ENCODE assay signal across 24 cellular contexts in the genomic region with DNA sequence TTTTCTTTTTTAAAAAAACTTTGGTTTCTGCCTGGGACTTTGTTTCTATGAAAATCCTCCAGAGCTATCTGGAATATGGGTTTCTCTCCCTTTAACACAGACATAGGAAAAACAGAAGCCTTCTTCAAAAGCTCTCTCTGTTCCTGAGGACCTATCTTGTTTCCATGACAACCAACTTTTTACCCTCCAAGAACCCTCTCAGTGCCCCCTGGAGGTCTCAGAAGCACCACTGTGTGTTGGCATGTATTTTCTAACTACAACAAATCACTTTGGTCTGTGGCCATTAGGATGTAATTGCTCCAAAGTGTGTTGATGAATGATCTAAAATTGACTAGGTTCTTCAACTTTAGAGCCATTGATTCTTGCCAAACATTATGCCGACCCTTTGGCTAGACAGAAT.
A peak's percentile ranks its signal among the peaks of the same experiment; 100 is the strongest.
DNase-seq lines count a peak whose midpoint lies in the region; TF ChIP-seq lines count a peak whose summit lies in the region.
"Had no signal": no experiment of that assay in that cellular context is flagged by ENCODE, and none has a peak within 500 bp of the region (broad histone marks: within the 10 kb centered on the region; RNA-seq: fewer than 3 reads in every experiment).

No MANE protein-coding gene starts in this region.

- H3K4me3 ChIP-seq in GM12865 (ENCODE audit: low read depth, low read length), result no peak overlapping the region
- H3K4me3 ChIP-seq in dorsolateral prefrontal cortex, result no peak overlapping the region
- H3K4me3 ChIP-seq: adrenal gland, prostate gland, SJCRH30, tibial artery had no signal

- in situ Hi-C loops in GM13976 (cut with MboI; ENCODE audit: low sequenced_read_pairs, unreplicated experiment), result no loop called here

- no peak overlapping the region for H3K27ac ChIP-seq in dorsolateral prefrontal cortex
- H3K27ac ChIP-seq: adrenal gland, neutrophil, prostate gland, SJCRH30, tibial artery had no signal

- peak; percentile 0 for DNase-seq in GM12865 (ENCODE audit: low read depth)
- DNase-seq in Kasumi-1 (lab: John Stamatoyannopoulos, UW), result peak; percentile 31 to 32
- peak; percentile 1 for DNase-seq in SK-N-DZ (ENCODE audit: low spot score)
- DNase-seq in iPS DF 19.7 (ENCODE audit: low read depth, low spot score), result peak; percentile 52
- DNase-seq in dorsolateral prefrontal cortex, result no peak
- no peak for DNase-seq in GM13976 (ENCODE audit: low spot score)
- no peak for DNase-seq in KG1 (lab: John Stamatoyannopoulos, UW)
- DNase-seq in stimulated activated CD4-positive, alpha-beta T cell treated with anti-CD3 and anti-CD28 coated beads, Interleukin-4, amount 100 ng/mL, for 1 hour, result no peak
- DNase-seq: activated CD4-positive, alpha-beta T cell treated with anti-CD3 and anti-CD28 coated beads, Interleukin-2, amount 50 U/mL, for 48 hours; activated CD4-positive, CD25-positive, alpha-beta regulatory T cell treated with anti-CD3 and anti-CD28 coated beads, Interleukin-2, amount 50 U/mL, for 72 hours; activated CD8-positive, alpha-beta memory T cell treated with anti-CD3 and anti-CD28 coated beads, Interleukin-2, amount 50 U/mL, for 4 hours; activated naive CD4-positive, alpha-beta T cell treated with anti-CD3 and anti-CD28 coated beads for 36 hours; adrenal gland; CD4-positive, alpha-beta memory T cell; kidney; NCI-H1105 treated with DMSO at 0.1 percent for 48 hours; NCI-H187 treated with DMSO at 0.1 percent for 48 hours; NCI-H524 treated with DMSO at 0.1 percent for 48 hours; RPMI8226; stimulated activated CD4-positive, alpha-beta T cell treated with anti-CD3 and anti-CD28 coated beads, Interleukin-2, amount 100 ng/mL, for 48 hours; tibial artery had no signal

- TF ChIP-seq CTCF in GM12865 (IDR thresholded peaks at IDR 0.05; ENCODE audit: insufficient read depth, low read depth, low read length, missing control alignments), result no peak
- TF ChIP-seq CTCF in dorsolateral prefrontal cortex (IDR thresholded peaks at IDR 0.05 in 54 of 56, conservative IDR thresholded peaks at IDR 0.05 in 2 of 56; ENCODE audit: low read depth in 1 of 56, partially characterized antibody in 56 of 56), result no peak
- no peak for TF ChIP-seq CTCF in GM13976 (IDR thresholded peaks at IDR 0.05; ENCODE audit: borderline replicate concordance, control extremely low read depth, extremely low read depth, insufficient read depth, missing control alignments)

- intact Hi-C loops in dorsolateral prefrontal cortex (cut with DNase I), result no loop called here

- H3K27me3 ChIP-seq in dorsolateral prefrontal cortex, result no peaks in the 10 kb centered on the region
- H3K27me3 ChIP-seq: adrenal gland, neutrophil, SJCRH30, tibial artery had no signal

Comparison
In these comparisons a context has a peak if more than half of its experiments do, and no peak if none do; other contexts are left out.
1. DNase-seq: peak in GM12865 (single experiment), Kasumi-1 (2 of 2), SK-N-DZ (single experiment) and iPS DF 19.7 (single experiment); none in dorsolateral prefrontal cortex (0 of 10), GM13976 (single experiment), KG1 (single experiment) and stimulated activated CD4-positive, alpha-beta T cell treated with anti-CD3 and anti-CD28 coated beads, Interleukin-4, amount 100 ng/mL, for 1 hour (single experiment).